Comparison of ENCODE assay signal across 27 cellular contexts in the genomic region with DNA sequence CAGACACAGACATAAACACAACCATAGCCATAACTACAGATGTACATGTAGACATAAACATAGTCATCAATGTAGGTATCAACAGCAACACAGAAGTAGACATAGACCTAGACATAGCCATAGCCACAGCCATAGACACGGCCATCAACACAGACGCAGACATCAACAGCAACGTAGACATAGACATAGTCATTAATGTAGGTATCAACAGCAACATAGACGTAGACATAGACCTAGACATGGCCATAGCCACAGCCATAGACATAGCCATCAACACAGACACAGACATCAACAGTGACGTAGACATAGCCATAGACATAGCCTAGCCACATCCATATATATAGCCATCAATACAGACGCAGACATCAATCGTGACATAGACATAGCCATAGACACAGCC.
A peak's percentile ranks its signal among the peaks of the same experiment; 100 is the strongest.
DNase-seq lines count a peak whose midpoint lies in the region; ATAC-seq, FAIRE-seq and TF ChIP-seq lines count a peak whose summit lies in the region.
"Had no signal": no experiment of that assay in that cellular context is flagged by ENCODE, and none has a peak within 500 bp of the region (broad histone marks: within the 10 kb centered on the region; RNA-seq: fewer than 3 reads in every experiment).

No MANE protein-coding gene starts in this region.

- H3K4me3 Mint-ChIP-seq in endodermal cell = no peak overlapping the region
- H3K4me3 Mint-ChIP-seq: activated CD4-positive, alpha-beta T cell treated with anti-CD3 and anti-CD28 coated beads for 36 hours; activated naive CD8-positive, alpha-beta T cell treated with anti-CD3 and anti-CD28 coated beads, Interleukin-2, amount 10 ng/mL, durations not matched to agents 7 days and 5 days; dendritic cell treated with granulocyte-macrophage colony-stimulating factor and Interleukin-4, amounts not matched to agents 40 ng/mL and 50 ng/mL, for 4 days; nephron had no signal

- no peak for TF ChIP-seq EP300 in A549 (IDR thresholded peaks at IDR 0.05)

- H3K36me3 Mint-ChIP-seq in endodermal cell (ENCODE audit: low read depth) = no peaks in the 10 kb centered on the region
- H3K36me3 Mint-ChIP-seq: activated naive CD8-positive, alpha-beta T cell treated with anti-CD3 and anti-CD28 coated beads, Interleukin-2, amount 10 ng/mL, durations not matched to agents 7 days and 5 days had no signal

- H3K9me3 ChIP-seq in A549 = no peaks in the 10 kb centered on the region
- no peaks in the 10 kb centered on the region for H3K9me3 ChIP-seq in endodermal cell (ENCODE audit: control insufficient read depth, low read length)
- H3K9me3 ChIP-seq in left lung = no peaks in the 10 kb centered on the region
- H3K9me3 ChIP-seq: esophagus squamous epithelium, HAP-1, heart left ventricle, Peyer's patch, tibial artery had no signal

- H3K9ac ChIP-seq in endodermal cell (ENCODE audit: extremely low read depth, low read length, poor library complexity, severe bottlenecking) = no peak overlapping the region

- no peaks in the 10 kb centered on the region for H3K9me3 Mint-ChIP-seq in endodermal cell
- H3K9me3 Mint-ChIP-seq: activated naive CD8-positive, alpha-beta T cell treated with anti-CD3 and anti-CD28 coated beads, Interleukin-2, amount 10 ng/mL, durations not matched to agents 7 days and 5 days; dendritic cell treated with granulocyte-macrophage colony-stimulating factor and Interleukin-4, amounts not matched to agents 40 ng/mL and 50 ng/mL, for 4 days; nephron had no signal

- H3K4me1 ChIP-seq in A549 = no peaks in the 10 kb centered on the region
- peaks cover 13% of the 10 kb centered on the region for H3K4me1 ChIP-seq in endodermal cell (ENCODE audit: control insufficient read depth, insufficient read depth, low read length)
- no peaks in the 10 kb centered on the region for H3K4me1 ChIP-seq in left lung
- H3K4me1 ChIP-seq: foreskin keratinocyte, HAP-1, heart left ventricle, Peyer's patch, tibial artery had no signal

- no peak for TF ChIP-seq POLR2A in A549 (IDR thresholded peaks at IDR 0.05; ENCODE audit: low read length)

- no peak for TF ChIP-seq RAD21 in A549 (conservative IDR thresholded peaks at IDR 0.05 in 1 of 2, IDR thresholded peaks at IDR 0.05 in 1 of 2)

- H3K27me3 Mint-ChIP-seq in endodermal cell (ENCODE audit: insufficient read depth) = peaks cover 17% of the 10 kb centered on the region
- H3K27me3 Mint-ChIP-seq: activated naive CD8-positive, alpha-beta T cell treated with anti-CD3 and anti-CD28 coated beads, Interleukin-2, amount 10 ng/mL, durations not matched to agents 7 days and 5 days had no signal

- CTCF ChIA-PET in A549 (lab: Yijun Ruan, JAX) = no interaction called here

- FAIRE-seq in A549 (lab: Jason Lieb, UNC) (peak; percentile 79), GM18507 (lab: Jason Lieb, UNC) (peak; percentile 31)

- H3K4me1 Mint-ChIP-seq in endodermal cell = peaks cover 20% of the 10 kb centered on the region
- H3K4me1 Mint-ChIP-seq: activated CD4-positive, alpha-beta T cell treated with anti-CD3 and anti-CD28 coated beads for 36 hours; activated naive CD8-positive, alpha-beta T cell treated with anti-CD3 and anti-CD28 coated beads, Interleukin-2, amount 10 ng/mL, durations not matched to agents 7 days and 5 days; nephron had no signal

- ATAC-seq in A549 = no peak
- peak; percentile 57 for ATAC-seq in omental fat pad (ENCODE audit: low FRiP score)
- ATAC-seq in left lung = no peak
- ATAC-seq: activated CD4-positive, alpha-beta T cell treated with anti-CD3 and anti-CD28 coated beads for 36 hours; foreskin keratinocyte had no signal

- no peak overlapping the region for H3K4me2 ChIP-seq in A549

- H3K27me3 ChIP-seq in endodermal cell (ENCODE audit: control insufficient read depth, insufficient read depth, low read length, poor library complexity, severe bottlenecking) = no peaks in the 10 kb centered on the region
- peaks cover 0 to 8% of the 10 kb centered on the region in 2 donors for H3K27me3 ChIP-seq in left lung
- H3K27me3 ChIP-seq: esophagus squamous epithelium, Peyer's patch, tibial artery had no signal

- DNase-seq in A549 (ENCODE audit: low read depth in 1 of 2, low spot score in 1 of 2) = no peak
- DNase-seq in GM18507 (ENCODE audit: extremely low spot score, insufficient read length, low read depth) = no peak
- peak; percentile 30 for DNase-seq in endodermal cell
- DNase-seq in omental fat pad (ENCODE audit: low spot score) = no peak
- no peak for DNase-seq in activated CD4-positive, alpha-beta T cell treated with anti-CD3 and anti-CD28 coated beads, Interleukin-2, amount 50 U/mL, for 4 hours
- DNase-seq in stimulated activated CD4-positive, alpha-beta T cell treated with anti-CD3 and anti-CD28 coated beads, Interleukin-12 subunit alpha, Interleukin-12 subunit beta, amount 100 ng/mL, for 4 hours = no peak
- no peak for DNase-seq in left lung
- DNase-seq in effector CD4-positive, alpha-beta T cell = no peak
- DNase-seq: activated CD4-positive, alpha-beta T cell treated with anti-CD3 and anti-CD28 coated beads for 36 hours; activated effector memory CD4-positive, alpha-beta T cell treated with Interleukin-2 at 50 U/mL for 16 hours; activated naive CD8-positive, alpha-beta T cell treated with anti-CD3 and anti-CD28 coated beads, Interleukin-2, amount 10 ng/mL, durations not matched to agents 7 days and 5 days; central memory CD4-positive, alpha-beta T cell; DMS153; esophagus squamous epithelium; foreskin keratinocyte; heart left ventricle; NCI-H1436; NCI-H2081; NCI-H526 treated with DMSO at 0.1 percent for 48 hours; Peyer's patch; T-helper 9 cell; tibial artery had no signal

- TF ChIP-seq CTCF in A549 (IDR thresholded peaks at IDR 0.05) (no peak), endodermal cell (conservative IDR thresholded peaks at IDR 0.05) (no peak), omental fat pad (IDR thresholded peaks at IDR 0.05) (no peak), left lung (IDR thresholded peaks at IDR 0.05) (no peak)

- POLR2A ChIA-PET in A549 (lab: Yijun Ruan, JAX) = no interaction called here

- H3K36me3 ChIP-seq in endodermal cell (ENCODE audit: control insufficient read depth, insufficient read depth, low read length) (no peaks in the 10 kb centered on the region), left lung (no peaks in the 10 kb centered on the region)
- H3K36me3 ChIP-seq: esophagus squamous epithelium, HAP-1, heart left ventricle, Peyer's patch, tibial artery had no signal

- no peak overlapping the region for H3K27ac Mint-ChIP-seq in endodermal cell
- H3K27ac Mint-ChIP-seq: activated CD4-positive, alpha-beta T cell treated with anti-CD3 and anti-CD28 coated beads for 36 hours; activated naive CD8-positive, alpha-beta T cell treated with anti-CD3 and anti-CD28 coated beads, Interleukin-2, amount 10 ng/mL, durations not matched to agents 7 days and 5 days; dendritic cell treated with granulocyte-macrophage colony-stimulating factor and Interleukin-4, amounts not matched to agents 40 ng/mL and 50 ng/mL, for 4 days; nephron had no signal

- intact Hi-C loops in left lung (cut with DNase I) = no loop called here

- WGBS in A549 (ENCODE audit: missing lambda C conversion rate) = 42% methylated on average over 7 of the region's 7 CpGs
- 75 to 77% methylated on average over 7 of the region's 7 CpGs for WGBS in endodermal cell (ENCODE audit: insufficient coverage in 1 of 2, insufficient read length in 1 of 2), 2 experiments

- H3K4me3 ChIP-seq in A549 (no peak overlapping the region), endodermal cell (ENCODE audit: low read length) (no peak overlapping the region), left lung (no peak overlapping the region)
- H3K4me3 ChIP-seq: esophagus squamous epithelium, HAP-1, heart left ventricle, lung, Peyer's patch, skin epidermis, tibial artery had no signal

- no peak overlapping the region for H3K27ac ChIP-seq in A549
- no peak overlapping the region for H3K27ac ChIP-seq in endodermal cell (ENCODE audit: low read depth, low read length)
- H3K27ac ChIP-seq in left lung = no peak overlapping the region
- H3K27ac ChIP-seq: esophagus squamous epithelium, foreskin keratinocyte, heart left ventricle, Peyer's patch, skin epidermis, tibial artery had no signal

TF ChIP-seq in A549, 52 proteins besides CTCF, POLR2A, EP300 and RAD21:
- TF ChIP-seq RFX5 (IDR thresholded peaks at IDR 0.05) = no peak
- TF ChIP-seq MYC (IDR thresholded peaks at IDR 0.05; ENCODE audit: borderline replicate concordance, low read length) = no peak
- TF ChIP-seq FOSL2 (IDR thresholded peaks at IDR 0.05) = no peak
- TF ChIP-seq FOSL2 (CRISPR knock-in tag; IDR thresholded peaks at IDR 0.05) = no peak
